Comparison of ENCODE assay signal across 31 cellular contexts in the genomic region with DNA sequence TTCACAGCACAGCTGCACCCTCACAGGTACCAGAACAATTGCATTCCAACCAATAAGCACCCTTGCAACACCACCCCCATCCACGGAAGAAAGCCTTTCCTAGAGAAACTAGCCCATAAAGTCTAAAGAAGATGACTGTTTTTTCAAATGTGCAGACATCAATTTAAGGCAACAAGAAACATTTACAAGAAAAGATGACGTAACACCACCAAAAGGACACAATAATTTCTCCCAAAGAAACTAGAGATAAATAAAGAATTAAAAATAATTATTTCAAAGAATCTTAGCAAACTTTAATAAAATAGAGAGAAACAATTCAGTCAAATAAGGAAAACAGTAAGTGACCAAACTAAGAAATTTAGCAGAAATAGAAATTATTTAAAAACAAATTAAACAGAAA.
"Had no signal": no experiment of that assay in that cellular context is flagged by ENCODE, and none has a peak within 500 bp of the region (broad histone marks: within the 10 kb centered on the region; RNA-seq: fewer than 3 reads in every experiment).

No MANE protein-coding gene starts in this region.

- H3K4me1 ChIP-seq: ascending aorta had no signal

- H3K27me3 ChIP-seq: ascending aorta, cardiac muscle cell had no signal

- H3K36me3 ChIP-seq: ascending aorta, cardiac muscle cell had no signal

- DNase-seq: activated CD4-positive, alpha-beta memory T cell treated with anti-CD3 and anti-CD28 coated beads, Interleukin-2, amount 10 ng/mL, durations not matched to agents 7 days and 5 days; activated CD4-positive, alpha-beta T cell treated with anti-CD3 and anti-CD28 coated beads for 1 hour; activated CD4-positive, alpha-beta T cell treated with anti-CD3 and anti-CD28 coated beads for 36 hours; activated CD4-positive, alpha-beta T cell treated with anti-CD3 and anti-CD28 coated beads for 48 hours; activated CD4-positive, alpha-beta T cell treated with anti-CD3 and anti-CD28 coated beads, Interleukin-2, amount 10 ng/mL, durations not matched to agents 7 days and 5 days; activated CD4-positive, alpha-beta T cell treated with anti-CD3 and anti-CD28 coated beads, Interleukin-2, amount 50 U/mL, for 48 hours; activated CD4-positive, CD25-positive, alpha-beta regulatory T cell; activated CD8-positive, alpha-beta memory T cell treated with anti-CD3 and anti-CD28 coated beads for 24 hours; activated CD8-positive, alpha-beta memory T cell treated with anti-CD3 and anti-CD28 coated beads, Interleukin-2, amount 10 ng/mL, durations not matched to agents 7 days and 5 days; activated CD8-positive, alpha-beta memory T cell treated with anti-CD3 and anti-CD28 coated beads, Interleukin-2, amount 50 U/mL, for 48 hours; activated CD8-positive, alpha-beta T cell treated with anti-CD3 and anti-CD28 coated beads, Interleukin-2, amount 10 ng/mL, durations not matched to agents 7 days and 5 days; activated effector memory CD4-positive, alpha-beta T cell treated with Interleukin-2 at 50 U/mL for 16 hours; activated gamma-delta T cell; activated naive CD4-positive, alpha-beta T cell treated with anti-CD3 and anti-CD28 coated beads, Interleukin-2, amount 10 ng/mL, durations not matched to agents 7 days and 5 days; activated naive CD4-positive, alpha-beta T cell treated with Interleukin-2 at 50 U/mL for 16 hours; activated naive CD8-positive, alpha-beta T cell treated with anti-CD3 and anti-CD28 coated beads, Interleukin-2, amount 10 ng/mL, durations not matched to agents 7 days and 5 days; activated naive CD8-positive, alpha-beta T cell treated with anti-CD3 and anti-CD28 coated beads, Interleukin-2, amount 50 U/mL, for 24 hours; activated T-cell treated with anti-CD3 and anti-CD28 coated beads, Interleukin-2, amount 50 U/mL, for 24 hours; activated T-cell treated with anti-CD3 and anti-CD28 coated beads, Interleukin-2, amount 50 U/mL, for 48 hours; amygdala; anterior cingulate cortex; caudate nucleus; cerebellar nuclear complex; T-helper 1 cell; T-helper 2 cell; T-helper 9 cell had no signal

- H3K9me3 ChIP-seq: ascending aorta had no signal

- H3K4me3 ChIP-seq: ascending aorta, cardiac muscle cell had no signal

- ATAC-seq: activated CD4-positive, alpha-beta T cell treated with anti-CD3 and anti-CD28 coated beads for 36 hours; activated CD4-positive, CD25-positive, alpha-beta regulatory T cell treated with anti-CD3 and anti-CD28 coated beads, Interleukin-2, amount 50 U/mL, for 24 hours; activated CD8-positive, alpha-beta memory T cell treated with anti-CD3 and anti-CD28 coated beads, Interleukin-2, amount 10 ng/mL, durations not matched to agents 7 days and 5 days; activated CD8-positive, alpha-beta T cell treated with anti-CD3 and anti-CD28 coated beads, Interleukin-2, amount 10 ng/mL, durations not matched to agents 7 days and 5 days; activated naive CD8-positive, alpha-beta T cell treated with anti-CD3 and anti-CD28 coated beads, Interleukin-2, amount 50 U/mL, for 24 hours had no signal

- H3K27ac ChIP-seq: ascending aorta, cardiac muscle cell, VCaP had no signal

- FAIRE-seq: TTC549 had no signal
